8 cellular contexts compared by ENCODE assay signal in the genomic region with DNA sequence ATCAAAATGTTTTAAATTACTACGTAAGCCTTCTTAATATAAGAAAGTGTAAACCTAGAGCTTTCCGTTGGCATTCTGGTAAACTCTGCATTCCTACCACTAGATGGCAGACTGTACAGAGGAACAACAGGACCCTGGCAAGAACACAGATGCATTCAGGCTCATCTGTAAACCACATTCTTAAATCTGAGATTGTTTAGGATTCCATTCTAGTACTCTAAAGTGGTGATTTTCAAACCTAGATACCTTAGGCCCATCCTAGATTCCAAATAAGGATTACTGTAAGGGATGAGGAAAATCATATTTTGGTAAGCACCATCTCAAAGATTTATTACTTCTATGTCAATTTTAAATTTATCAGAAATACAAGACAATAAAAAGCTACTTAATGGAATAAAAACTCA. TPM values are rescaled to one million over a fixed set of nuclear protein-coding genes. Genes with fewer than 3 reads are reported as not detected.
DNase-seq lines count a peak whose midpoint lies in the region; ATAC-seq, FAIRE-seq and TF ChIP-seq lines count a peak whose summit lies in the region.

No MANE protein-coding gene starts in this region.

- DNase-seq in ACHN (peak; percentile 89), GM10248 (ENCODE audit: extremely low spot score) (peak; percentile 55), NB4 (ENCODE audit: low read depth) (peak; percentile 89), SK-N-SH (peak; percentile 68), keratinocyte (ENCODE audit: low read depth, low spot score) (peak; percentile 69)
- DNase-seq in central memory CD8-positive, alpha-beta T cell (ENCODE audit: low spot score in 2 of 2): peak in 1 of 2 donors; percentile 54
- DNase-seq in stimulated activated CD4-positive, alpha-beta T cell treated with anti-CD3 and anti-CD28 coated beads, TNF-alpha, amount 100 ng/mL, for 48 hours (ENCODE audit: low read depth in 3 of 3): peak in 2 of 3 donors; percentile 39 to 46

- no peak overlapping the region for H3K4me3 ChIP-seq in NB4 (ENCODE audit: low read depth, low read length)
- no peak overlapping the region; a peak in 1 of 4 replicates for H3K4me3 ChIP-seq in SK-N-SH (ENCODE audit: low read depth in 2 of 2, low read length in 1 of 2)
- peak overlapping the region in 1 of 3 experiments; percentile 2 for H3K4me3 ChIP-seq in keratinocyte (ENCODE audit: control insufficient read depth in 2 of 3, extremely low read depth in 1 of 3, insufficient read depth in 2 of 3, low read depth in 1 of 3, low read length in 3 of 3)

- H3K4me3 Mint-ChIP-seq in central memory CD8-positive, alpha-beta T cell: no peak overlapping the region

- H3K9ac ChIP-seq in SK-N-SH (peak overlapping the region; percentile 15; the same call in 1 of the 2 replicates), keratinocyte (ENCODE audit: control insufficient read depth, extremely low read depth, insufficient read depth, low read length) (no peak overlapping the region)

- H3K9me1 ChIP-seq in keratinocyte (ENCODE audit: control insufficient read depth, extremely low read depth, insufficient read depth, low read length): no peaks in the 10 kb centered on the region

- peaks cover 76% of the 10 kb centered on the region for H3K4me1 Mint-ChIP-seq in central memory CD8-positive, alpha-beta T cell

- CTCF ChIA-PET in GM10248 (lab: Yijun Ruan, JAX): interaction anchor here (0.6 to 5.2 kb wide), 51 partner anchors 10 to 412 kb away, joined by 3 to 63 read pairs (median 4); a partner anchor contains a TSS
- CTCF ChIA-PET in SK-N-SH (lab: Yijun Ruan, JAX): interaction anchor here (0.6 to 4.4 kb wide), 58 partner anchors 11 to 378 kb away, joined by 3 to 49 read pairs (median 4); a partner anchor contains a TSS

- ATAC-seq in HG02610 (IDR thresholded peaks at IDR 0.05; ENCODE audit: unreplicated experiment): peak; percentile 68
- peak; percentile 88 for ATAC-seq in central memory CD8-positive, alpha-beta T cell (replicated peaks; ENCODE audit: extremely low read depth, poor library complexity, severe bottlenecking)

- dilution Hi-C loops in keratinocyte (cut with MboI; ENCODE audit: extremely low pct_ligation_motif_present, low sequenced_read_pairs): loop anchor here (25.0 kb wide), 1 partner anchor 170 kb away; no protein-coding TSS in a partner anchor

- peaks cover 19% of the 10 kb centered on the region for H3F3A ChIP-seq in SK-N-SH (replicated peaks; ENCODE audit: insufficient read depth)

- peak overlapping the region; percentile 75 for H3K27ac Mint-ChIP-seq in central memory CD8-positive, alpha-beta T cell (ENCODE audit: low read depth)

- H3K9me3 Mint-ChIP-seq in central memory CD8-positive, alpha-beta T cell: no peaks in the 10 kb centered on the region

- no peaks in the 10 kb centered on the region for H3K9me2 ChIP-seq in SK-N-SH

- H4K20me1 ChIP-seq in SK-N-SH (ENCODE audit: insufficient read depth): peaks cover 87% of the 10 kb centered on the region
- peaks cover 27% of the 10 kb centered on the region for H4K20me1 ChIP-seq in keratinocyte (ENCODE audit: control insufficient read depth, extremely low read depth, insufficient read depth, low read length)

- H3K9me3 ChIP-seq in SK-N-SH (no peaks in the 10 kb centered on the region), keratinocyte (ENCODE audit: control insufficient read depth, low read depth, low read length) (no peaks in the 10 kb centered on the region)

- no peak overlapping the region for H2AFZ ChIP-seq in SK-N-SH (ENCODE audit: low read depth)
- H2AFZ ChIP-seq in keratinocyte (ENCODE audit: control insufficient read depth, low read length): no peak overlapping the region

- FAIRE-seq in keratinocyte (lab: Jason Lieb, UNC): peak; percentile 98

- H3K79me2 ChIP-seq in SK-N-SH (ENCODE audit: insufficient read depth): peaks cover 100% of the 10 kb centered on the region
- peaks cover 95% of the 10 kb centered on the region for H3K79me2 ChIP-seq in keratinocyte (ENCODE audit: control insufficient read depth, insufficient read depth, low read length)

- in situ Hi-C loops in ACHN (cut with HindIII; ENCODE audit: low pct_ligation_motif_present, low pct_unique_long_range_greater_than_20kb, low sequenced_read_pairs): no loop called here

- H3K36me3 ChIP-seq in SK-N-SH (replicated peaks in 1 of 2; ENCODE audit: control insufficient read depth in 1 of 2, insufficient read depth in 2 of 2, low read length in 1 of 2) (peaks cover 0 to 6% of the 10 kb centered on the region in 2 experiments), keratinocyte (ENCODE audit: control insufficient read depth in 2 of 2, extremely low read depth in 1 of 2, insufficient read depth in 2 of 2, low read length in 2 of 2) (no peaks in the 10 kb centered on the region)

- peaks cover 9% of the 10 kb centered on the region for H3K36me3 Mint-ChIP-seq in central memory CD8-positive, alpha-beta T cell (ENCODE audit: insufficient read depth)

- H3K27me3 ChIP-seq in SK-N-SH (ENCODE audit: insufficient read depth) (no peaks in the 10 kb centered on the region), keratinocyte (ENCODE audit: control insufficient read depth, extremely low read depth, insufficient read depth, low read length) (no peaks in the 10 kb centered on the region)

- H3K27ac ChIP-seq in SK-N-SH (ENCODE audit: low read depth in 2 of 2, low read length in 1 of 2) (peak overlapping the region in 1 of 2 experiments; percentile 44; a peak in 2 of 4 replicates), keratinocyte (ENCODE audit: control insufficient read depth, insufficient read depth, low read length) (peak overlapping the region; percentile 3)

- TF ChIP-seq EP300 in SK-N-SH (IDR thresholded peaks at IDR 0.05; ENCODE audit: borderline replicate concordance in 1 of 2, low read depth in 1 of 2, low read length in 1 of 2): no peak

- no peaks in the 10 kb centered on the region for H3K27me3 Mint-ChIP-seq in central memory CD8-positive, alpha-beta T cell

- POLR2A ChIA-PET in GM10248 (lab: Yijun Ruan, JAX) (interaction anchor here (0.5 to 0.6 kb wide), 2 partner anchors 9 to 22 kb away, joined by 3 read pairs; no protein-coding TSS in a partner anchor), SK-N-SH (lab: Yijun Ruan, JAX) (no interaction called here)

- TF ChIP-seq RAD21 in SK-N-SH (IDR thresholded peaks at IDR 0.05; ENCODE audit: low read length): peak; percentile 90

- WGBS in SK-N-SH (ENCODE audit: low lambda C conversion rate): 5% methylated on average over 2 of the region's 2 CpGs

- TF ChIP-seq CTCF in GM10248 (IDR thresholded peaks at IDR 0.05; ENCODE audit: control extremely low read depth, extremely low read depth, low read depth, missing control alignments): peak; percentile 80
- TF ChIP-seq CTCF in NB4 (IDR thresholded peaks at IDR 0.05; ENCODE audit: low read depth, low read length): peak; percentile 92
- TF ChIP-seq CTCF in SK-N-SH (IDR thresholded peaks at IDR 0.05): peak; percentile 95
- TF ChIP-seq CTCF in keratinocyte (optimal IDR thresholded peaks at IDR 0.05 in 1 of 3, IDR thresholded peaks at IDR 0.05 in 1 of 3, conservative IDR thresholded peaks at IDR 0.05 in 1 of 3; ENCODE audit: extremely low read depth in 1 of 3, insufficient read depth in 2 of 3, low read length in 3 of 3): peak; percentile 72 to 82 (median 75)

- H3K4me2 ChIP-seq in SK-N-SH (peak overlapping the region; percentile 13; the same call in 1 of the 2 replicates), keratinocyte (ENCODE audit: control insufficient read depth, extremely low read depth, insufficient read depth, low read depth, low read length) (peak overlapping the region; percentile 26)

- H3K4me1 ChIP-seq in SK-N-SH (ENCODE audit: control insufficient read depth in 1 of 2, insufficient read depth in 2 of 2, low read depth in 1 of 2, low read length in 1 of 2): peaks cover 4 to 41% of the 10 kb centered on the region in 2 experiments; a peak in 3 of 4 replicates
- peaks cover 22% of the 10 kb centered on the region for H3K4me1 ChIP-seq in keratinocyte (ENCODE audit: control insufficient read depth, extremely low read depth, insufficient read depth, low read length)

- TF ChIP-seq POLR2A in NB4 (IDR thresholded peaks at IDR 0.05; ENCODE audit: extremely low read depth, insufficient read length): no peak

TF ChIP-seq in SK-N-SH, 30 proteins besides CTCF, POLR2A, EP300 and RAD21:
- TF ChIP-seq SMC3 (IDR thresholded peaks at IDR 0.05; ENCODE audit: low read depth, low read length) (peak; percentile 70), GABPA (IDR thresholded peaks at IDR 0.05; ENCODE audit: low read depth) (no peak), POLR2AphosphoS5 (IDR thresholded peaks at IDR 0.05; ENCODE audit: low read depth, low read length) (peak; percentile 45; the same call in 1 of the 2 replicates), TCF12 (IDR thresholded peaks at IDR 0.05) (peak; percentile 58; the same call in 1 of the 2 replicates), TEAD4 (IDR thresholded peaks at IDR 0.05; ENCODE audit: borderline replicate concordance, insufficient read depth) (peak; percentile 94)

RNA-seq across cellular contexts. Expression of a gene that starts 26.9 kb away (rescaled TPM):
- 103 and 147 TPM in 2 replicates for polyA plus RNA-seq in SK-N-SH (2012; rRNA removed)
- polyA plus RNA-seq in SK-N-SH (2012; cell fraction: cytosol; rRNA removed): 115 and 124 TPM in 2 replicates
- 63.0 and 149 TPM in 2 replicates for polyA plus RNA-seq in SK-N-SH (2012; cell fraction: nucleus; rRNA removed)
- polyA plus RNA-seq in keratinocyte: 265 to 313 TPM (median 293 TPM) in 3 replicates
- 265 TPM for polyA plus RNA-seq in keratinocyte (2011; ENCODE audit: low read depth)
- polyA plus RNA-seq in keratinocyte (2011; cell fraction: cytosol; rRNA removed): 168 and 340 TPM in 2 replicates
- 353 and 393 TPM in 2 replicates for polyA plus RNA-seq in keratinocyte (2011; cell fraction: nucleus; rRNA removed)
- polyA plus RNA-seq in keratinocyte (2012; ENCODE audit: low replicate concordance): 125 and 152 TPM in 2 replicates
- 198 to 513 TPM (median 466 TPM) in 3 replicates for polyA minus RNA-seq in keratinocyte
- polyA minus RNA-seq in keratinocyte (2011; cell fraction: cytosol; rRNA and poly(A)+ RNA removed): 283 TPM
- polyA minus RNA-seq in keratinocyte (2011; cell fraction: nucleus; rRNA and poly(A)+ RNA removed): 343 and 577 TPM in 2 replicates
